Comparison of ENCODE assay signal across 27 cellular contexts in the genomic region with DNA sequence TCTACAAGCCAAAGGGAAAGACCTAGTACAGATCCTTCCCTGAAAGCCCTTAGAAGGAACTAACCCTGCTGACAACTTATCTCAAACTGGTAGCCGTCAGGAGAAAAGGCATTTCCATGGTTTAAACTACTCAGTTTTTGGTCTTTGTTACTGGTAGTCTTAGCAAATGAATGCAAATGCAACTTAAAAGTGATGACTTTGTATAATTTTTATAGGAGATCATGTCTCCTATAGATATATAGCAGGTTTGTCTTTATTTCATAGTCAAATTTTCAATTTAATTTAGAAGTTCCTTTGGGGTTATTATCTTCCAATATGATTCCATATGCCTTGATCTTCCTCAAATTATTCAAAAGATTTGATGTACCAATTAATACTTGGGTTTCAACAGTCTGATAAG.
"Had no signal": no experiment of that assay in that cellular context is flagged by ENCODE, and none has a peak within 500 bp of the region (broad histone marks: within the 10 kb centered on the region; RNA-seq: fewer than 3 reads in every experiment).

No MANE protein-coding gene starts in this region.

- ATAC-seq: effector memory CD8-positive, alpha-beta T cell; esophagus mucosa; foreskin keratinocyte; gastrocnemius medialis; gastroesophageal sphincter; heart left ventricle; heart right ventricle had no signal

- H3K27me3 ChIP-seq: colonic mucosa, dorsolateral prefrontal cortex, esophagus squamous epithelium, foreskin keratinocyte, gastrocnemius medialis, gastroesophageal sphincter, heart left ventricle, heart right ventricle had no signal

- H3K9me3 ChIP-seq: colonic mucosa, esophagus squamous epithelium, gastrocnemius medialis, gastroesophageal sphincter, heart left ventricle, heart right ventricle had no signal

- H3K27ac ChIP-seq: colonic mucosa, coronary artery, dorsolateral prefrontal cortex, epithelial cell of prostate, esophagus squamous epithelium, foreskin keratinocyte, gastrocnemius medialis, gastroesophageal sphincter, heart left ventricle, heart right ventricle had no signal

- H3K4me1 ChIP-seq: colonic mucosa, esophagus squamous epithelium, foreskin keratinocyte, gastrocnemius medialis, gastroesophageal sphincter, heart left ventricle, heart right ventricle had no signal

- DNase-seq: colonic mucosa; cortex of kidney; dermis blood vessel endothelial cell; dorsolateral prefrontal cortex; effector CD4-positive, alpha-beta T cell; effector CD8-positive, alpha-beta T cell; effector memory CD4-positive, alpha-beta T cell; effector memory CD8-positive, alpha-beta T cell; endodermal cell; erythroblast; esophagus squamous epithelium; foreskin fibroblast; foreskin keratinocyte; foreskin melanocyte; gastrocnemius medialis; glutamatergic neuron; head of caudate nucleus; heart left ventricle; heart right ventricle had no signal

- H3K36me3 ChIP-seq: colonic mucosa, esophagus squamous epithelium, gastrocnemius medialis, gastroesophageal sphincter, heart left ventricle, heart right ventricle had no signal

- FAIRE-seq: colon, endometrium, endothelial cell of umbilical vein, frontal cortex had no signal

- H3K4me3 ChIP-seq: colonic mucosa, coronary artery, dorsolateral prefrontal cortex, esophagus squamous epithelium, gastrocnemius medialis, gastroesophageal sphincter, heart left ventricle, heart right ventricle had no signal
